In the genomic region with DNA sequence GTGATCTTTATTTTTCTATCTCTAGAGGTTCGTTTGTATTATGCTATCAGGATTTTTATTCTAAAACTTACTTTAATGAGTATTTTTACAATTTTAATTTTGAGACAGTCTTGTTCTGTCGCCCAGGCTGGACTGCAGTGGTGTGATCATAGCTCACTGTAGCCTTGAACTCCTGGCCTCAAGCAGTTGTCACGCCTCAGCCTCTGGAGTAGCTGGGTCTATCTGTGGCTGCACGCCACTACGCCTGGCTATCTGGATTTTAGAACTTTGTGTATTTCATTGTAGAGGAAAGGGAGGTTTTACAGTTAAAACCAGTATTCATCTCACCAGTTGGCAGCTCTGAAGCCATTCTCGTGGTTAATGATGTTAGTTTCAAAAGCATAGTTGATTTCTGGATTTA, we compare ENCODE assay signal across 17 cellular contexts.
"Had no signal": no experiment of that assay in that cellular context is flagged by ENCODE, and none has a peak within 500 bp of the region (broad histone marks: within the 10 kb centered on the region; RNA-seq: fewer than 3 reads in every experiment).

No MANE protein-coding gene starts in this region.

- H3K27me3 Mint-ChIP-seq: dendritic cell treated with granulocyte-macrophage colony-stimulating factor and Interleukin-4, amounts not matched to agents 40 ng/mL and 50 ng/mL, for 4 days; type B pancreatic cell had no signal

- H3K9me3 Mint-ChIP-seq: dendritic cell treated with granulocyte-macrophage colony-stimulating factor and Interleukin-4, amounts not matched to agents 40 ng/mL and 50 ng/mL, for 4 days; immature natural killer cell; T-helper 2 cell treated with Interferon-gamma antibody and Interleukin-4, amounts not matched to agents 5 μg/mL and 100 μg/mL, for 36 hours; type B pancreatic cell had no signal

- DNase-seq: activated CD4-positive, alpha-beta T cell treated with anti-CD3 and anti-CD28 coated beads, Interleukin-2, amount 50 U/mL, for 48 hours; activated CD4-positive, CD25-positive, alpha-beta regulatory T cell treated with anti-CD3 and anti-CD28 coated beads, Interleukin-2, amount 50 U/mL, for 72 hours; activated naive CD4-positive, alpha-beta T cell; cerebellar nuclear complex; immature natural killer cell; lower lobe of right lung; midbrain; posterior cingulate gyrus; right lobe of liver; spleen; stimulated activated CD4-positive, alpha-beta T cell treated with anti-CD3 and anti-CD28 coated beads, Interleukin-1b, Interleukin-23, amount 100 ng/mL, for 48 hours; stimulated activated naive CD4-positive, alpha-beta T cell; substantia nigra had no signal

- H3K4me3 Mint-ChIP-seq: dendritic cell treated with granulocyte-macrophage colony-stimulating factor and Interleukin-4, amounts not matched to agents 40 ng/mL and 50 ng/mL, for 4 days; immature natural killer cell; T-helper 2 cell treated with Interferon-gamma antibody and Interleukin-4, amounts not matched to agents 5 μg/mL and 100 μg/mL, for 36 hours; type B pancreatic cell had no signal

- H3K9me3 ChIP-seq: lower lobe of right lung, neutrophil, right lobe of liver had no signal

- ATAC-seq: lower lobe of right lung had no signal

- H3K27ac Mint-ChIP-seq: dendritic cell treated with granulocyte-macrophage colony-stimulating factor and Interleukin-4, amounts not matched to agents 40 ng/mL and 50 ng/mL, for 4 days; T-helper 2 cell treated with Interferon-gamma antibody and Interleukin-4, amounts not matched to agents 5 μg/mL and 100 μg/mL, for 36 hours; type B pancreatic cell had no signal
